ENCODE assay signal across 17 cellular contexts in genomic region chr9:114096041-114096511, GRCh38. TPM values are rescaled to one million over a fixed set of nuclear protein-coding genes. Genes with fewer than 3 reads are reported as not detected.
DNase-seq lines count a peak whose midpoint lies in the region; ATAC-seq, FAIRE-seq and TF ChIP-seq lines count a peak whose summit lies in the region.
"Had no signal": no experiment of that assay in that cellular context is flagged by ENCODE, and none has a peak within 500 bp of the region (broad histone marks: within the 10 kb centered on the region; RNA-seq: fewer than 3 reads in every experiment).

No MANE protein-coding gene starts in this region.

- H3K4me3 Mint-ChIP-seq in HFFc6: no peak overlapping the region
- H3K4me3 Mint-ChIP-seq in nephron progenitor cell: peak overlapping the region; percentile 44
- H3K4me3 Mint-ChIP-seq: T-helper 2 cell treated with Interferon-gamma antibody and Interleukin-4, amounts not matched to agents 5 μg/mL and 100 μg/mL, for 36 hours had no signal

- FAIRE-seq in H1 (lab: Jason Lieb, UNC): no peak
- FAIRE-seq: A204.1 had no signal

- H4K5ac ChIP-seq in H1 (ENCODE audit: insufficient read length, low read depth, low read length): no peak overlapping the region

- H2BK5ac ChIP-seq in H1 (ENCODE audit: low read depth, low read length): no peak overlapping the region

- DNase-seq in NCI-H82 (lab: John Stamatoyannopoulos, UW): peak; percentile 47
- DNase-seq in NCI-H82 treated with DMSO at 0.1 percent for 48 hours (lab: John Stamatoyannopoulos, UW; ENCODE audit: unreplicated experiment): no peak
- DNase-seq in HFFc6: no peak
- peak in 1 of 2 experiments; percentile 64 for DNase-seq in H1 (ENCODE audit: low read depth in 1 of 2, low spot score in 2 of 2)
- peak; percentile 43 for DNase-seq in nephron progenitor cell
- DNase-seq in stimulated activated naive CD4-positive, alpha-beta T cell (lab: John Stamatoyannopoulos, UW): no peak
- DNase-seq: DND-41; kidney glomerular epithelial cell; nucleus accumbens; stimulated activated CD4-positive, alpha-beta T cell treated with anti-CD3 and anti-CD28 coated beads, Interleukin-1b, Interleukin-23, amount 100 ng/mL, for 48 hours; stimulated activated naive CD4-positive, alpha-beta T cell treated with Interleukin-2 at 50 U/mL for 16 hours had no signal

- no peaks in the 10 kb centered on the region for H3K9me3 ChIP-seq in H1 (ENCODE audit: insufficient read depth in 2 of 2, low read depth in 1 of 2, low read length in 1 of 2)
- H3K9me3 ChIP-seq: breast epithelium had no signal

- H2AK5ac ChIP-seq in H1 (ENCODE audit: low read depth, low read length): no peak overlapping the region

- H3K79me1 ChIP-seq in H1 (ENCODE audit: low read depth, low read length): no peaks in the 10 kb centered on the region

- TF ChIP-seq CTCF in HFFc6 (IDR thresholded peaks at IDR 0.05) (peak; percentile 30; the same call in 1 of the 2 replicates), H1 (IDR thresholded peaks at IDR 0.05; ENCODE audit: control extremely low read depth in 1 of 3, insufficient read depth in 1 of 3, low read depth in 1 of 3, low read length in 3 of 3) (peak; percentile 47 to 55 (median 52)), nephron progenitor cell (IDR thresholded peaks at IDR 0.05) (peak; percentile 29)

- no peaks in the 10 kb centered on the region for H3K79me2 ChIP-seq in H1 (ENCODE audit: control insufficient read depth in 1 of 2, insufficient read depth in 2 of 2, low read length in 2 of 2)

- 78% methylated on average over 9 of the region's 9 CpGs; no CpG with 5 or more reads in 1 of the 2 experiments for WGBS in H1 (ENCODE audit: extremely low coverage in 1 of 2, insufficient coverage in 1 of 2, insufficient read length in 1 of 2, insufficient replicate concordance in 2 of 2, low coverage in 1 of 2, low lambda C conversion rate in 2 of 2, missing lambda C conversion rate in 1 of 2), 2 experiments

- H3K27me3 Mint-ChIP-seq in HFFc6 (ENCODE audit: insufficient read depth): peaks cover 29% of the 10 kb centered on the region
- H3K27me3 Mint-ChIP-seq in nephron progenitor cell (ENCODE audit: low read depth, poor library complexity): peaks cover 52% of the 10 kb centered on the region

- H3K4me3 ChIP-seq in H1 (ENCODE audit: extremely low read depth in 1 of 4, insufficient read depth in 2 of 4, low read depth in 3 of 4, low read length in 4 of 4): no peak overlapping the region
- H3K4me3 ChIP-seq: breast epithelium had no signal

- no peak overlapping the region for H2BK15ac ChIP-seq in H1 (ENCODE audit: low read length)

- peaks cover 5% of the 10 kb centered on the region; the same call in 1 of the 2 replicates for H3K23me2 ChIP-seq in H1 (ENCODE audit: low read depth, low read length)

- H3K27me3 ChIP-seq in H1 (replicated peaks in 1 of 4; ENCODE audit: control insufficient read depth in 3 of 4, extremely low read depth in 1 of 4, insufficient read depth in 3 of 4, low read length in 3 of 4): peaks cover 2 to 27% (median 19%) of the 10 kb centered on the region in 4 experiments
- H3K27me3 ChIP-seq: breast epithelium had no signal

- no peak overlapping the region for H4K91ac ChIP-seq in H1 (replicated peaks; ENCODE audit: insufficient read length, low read length)

- H3K4me2 ChIP-seq in H1 (ENCODE audit: insufficient read depth in 1 of 2, low read depth in 2 of 2, low read length in 2 of 2): no peak overlapping the region

- peak; percentile 34 to 45; a peak in 3 of 4 replicates for TF ChIP-seq RAD21 in H1 (IDR thresholded peaks at IDR 0.05 in 1 of 2, conservative IDR thresholded peaks at IDR 0.05 in 1 of 2; ENCODE audit: low read depth in 2 of 2, low read length in 2 of 2)

- H3K4me1 Mint-ChIP-seq in HFFc6 (ENCODE audit: low read depth): no peaks in the 10 kb centered on the region
- peaks cover 36% of the 10 kb centered on the region for H3K4me1 Mint-ChIP-seq in nephron progenitor cell

- peak overlapping the region; percentile 0; the same call in 1 of the 2 replicates for H4K8ac ChIP-seq in H1 (ENCODE audit: extremely low read depth, insufficient read depth, low read length)

- H2BK20ac ChIP-seq in H1 (ENCODE audit: low read length): no peak overlapping the region

- H2BK120ac ChIP-seq in H1 (replicated peaks; ENCODE audit: low read depth, low read length): no peak overlapping the region

- CTCF ChIA-PET in H1 (lab: Charles Lee; ENCODE audit: partially characterized antibody): interaction anchor here (0.7 to 5.9 kb wide), 21 partner anchors 9 to 364 kb away, joined by 3 to 144 read pairs (median 4); partner anchors contain the start of genes AMBP and COL27A1

- no peak overlapping the region for H2AFZ ChIP-seq in H1 (ENCODE audit: low read length)

- H3K36me3 ChIP-seq in H1 (ENCODE audit: control insufficient read depth in 2 of 4, insufficient read depth in 4 of 4, low read length in 3 of 4): no peaks in the 10 kb centered on the region
- H3K36me3 ChIP-seq: breast epithelium had no signal

- H3K14ac ChIP-seq in H1 (ENCODE audit: insufficient read length): no peak overlapping the region

- no peak overlapping the region for H3K4ac ChIP-seq in H1 (replicated peaks; ENCODE audit: insufficient read length, low read depth, low read length)

- H3K36me3 Mint-ChIP-seq in HFFc6 (ENCODE audit: low read depth) (no peaks in the 10 kb centered on the region), nephron progenitor cell (ENCODE audit: low read depth) (no peaks in the 10 kb centered on the region)

- TF ChIP-seq POLR2A in H1 (IDR thresholded peaks at IDR 0.05; ENCODE audit: control extremely low read depth in 1 of 2, low read depth in 2 of 2, low read length in 2 of 2): no peak

- H3K4me1 ChIP-seq in H1 (replicated peaks in 1 of 4; ENCODE audit: control insufficient read depth in 3 of 4, insufficient read depth in 4 of 4, low read length in 3 of 4): peaks cover 0 to 16% (median 10%) of the 10 kb centered on the region in 4 experiments; a peak in 6 of 7 replicates
- H3K4me1 ChIP-seq: breast epithelium had no signal

- no peak for TF ChIP-seq EP300 in H1 (IDR thresholded peaks at IDR 0.05; ENCODE audit: borderline replicate concordance in 1 of 2, low read depth in 2 of 2, low read length in 2 of 2)

- no peak overlapping the region for H3K27ac ChIP-seq in H1 (ENCODE audit: low read depth, low read length)
- H3K27ac ChIP-seq: breast epithelium had no signal

- H3K9me3 Mint-ChIP-seq in HFFc6: no peaks in the 10 kb centered on the region
- H3K9me3 Mint-ChIP-seq in nephron progenitor cell: peaks cover 5% of the 10 kb centered on the region
- H3K9me3 Mint-ChIP-seq: activated T-cell treated with anti-CD3 and anti-CD28 coated beads, Interleukin-2, amount 50 U/mL, for 72 hours; T-helper 2 cell treated with Interferon-gamma antibody and Interleukin-4, amounts not matched to agents 5 μg/mL and 100 μg/mL, for 36 hours had no signal

- ATAC-seq in HG03457 (IDR thresholded peaks at IDR 0.05; ENCODE audit: unreplicated experiment) (no peak), HG03521 (IDR thresholded peaks at IDR 0.05; ENCODE audit: unreplicated experiment) (no peak)
- ATAC-seq: activated T-cell treated with anti-CD3 and anti-CD28 coated beads, Interleukin-2, amount 50 U/mL, for 72 hours had no signal

- no peak overlapping the region for H3K18ac ChIP-seq in H1 (ENCODE audit: extremely low read depth, low read length)

- H3K23ac ChIP-seq in H1 (ENCODE audit: insufficient read length): no peak overlapping the region

- H4K20me1 ChIP-seq in H1 (replicated peaks in 1 of 2; ENCODE audit: control insufficient read depth in 1 of 2, insufficient read depth in 2 of 2, low read length in 2 of 2): no peaks in the 10 kb centered on the region

- H3K27ac Mint-ChIP-seq in HFFc6: no peak overlapping the region
- no peak overlapping the region for H3K27ac Mint-ChIP-seq in nephron progenitor cell
- H3K27ac Mint-ChIP-seq: activated T-cell treated with anti-CD3 and anti-CD28 coated beads, Interleukin-2, amount 50 U/mL, for 72 hours; T-helper 2 cell treated with Interferon-gamma antibody and Interleukin-4, amounts not matched to agents 5 μg/mL and 100 μg/mL, for 36 hours had no signal

- H3K56ac ChIP-seq in H1 (replicated peaks; ENCODE audit: insufficient read length, low read depth, low read length): no peak overlapping the region

- H2BK12ac ChIP-seq in H1 (ENCODE audit: low read depth, low read length): no peak overlapping the region

- POLR2A ChIA-PET in H1 (lab: Charles Lee; ENCODE audit: partially characterized antibody): interaction anchor here (0.8 kb wide), 1 partner anchor 195 kb away, joined by 3 read pairs; no protein-coding TSS in a partner anchor

- no peak overlapping the region for H3K9ac ChIP-seq in H1 (replicated peaks in 1 of 4; ENCODE audit: extremely low read depth in 1 of 4, low read depth in 3 of 4, low read length in 3 of 4)

RNA-seq across cellular contexts. Expression of gene KIF12, which starts 3.0 kb away (rescaled TPM):
- not detected for total RNA-seq in HFFc6 (2021; fragmentation: NEBNext Ultra II Directional; extraction: Animal tissue kit (Norgen Biotek cat#: 25700))
- total RNA-seq in H1 (2021; fragmentation: NEBNext Ultra II Directional; extraction: Animal tissue kit (Norgen Biotek cat#: 25700)): 3.4 and 3.9 TPM in 2 replicates
- polyA plus RNA-seq in H1 (2011; rRNA removed): 2.9 and 5.2 TPM in 2 replicates
- polyA plus RNA-seq in H1 (2011; cell fraction: cytosol; rRNA removed): 3.7 TPM
- 33.3 TPM for polyA plus RNA-seq in H1 (2011; cell fraction: nucleus; rRNA removed)
- 2.9 to 3.5 TPM (median 3.4 TPM) in 4 replicates for polyA plus RNA-seq in H1 (2012, experiment 1 of 2)
- 2.0 TPM for polyA plus RNA-seq in H1 (2012, experiment 2 of 2)
- 2.1 TPM for polyA plus RNA-seq in H1 (2013, experiment 1 of 2)
- 1.1 TPM for polyA plus RNA-seq in H1 (2013, experiment 2 of 2)
- polyA minus RNA-seq in H1 (2011; rRNA and poly(A)+ RNA removed): 3.6 and 4.0 TPM in 2 replicates
- polyA minus RNA-seq in H1 (2011; cell fraction: cytosol; rRNA and poly(A)+ RNA removed): 1.9 TPM
- 3.6 TPM for polyA minus RNA-seq in H1 (2011; cell fraction: nucleus; rRNA and poly(A)+ RNA removed)
- total RNA-seq: activated T-cell treated with anti-CD3 and anti-CD28 coated beads, Interleukin-2, amount 50 U/mL, for 72 hours had no signal

RNA-seq across cellular contexts. Expression of gene AMBP, which starts 18.0 kb away (rescaled TPM):
- total RNA-seq in HFFc6 (2021; fragmentation: NEBNext Ultra II Directional; extraction: Animal tissue kit (Norgen Biotek cat#: 25700)): not detected
- 3.0 and 3.1 TPM in 2 replicates for total RNA-seq in H1 (2021; fragmentation: NEBNext Ultra II Directional; extraction: Animal tissue kit (Norgen Biotek cat#: 25700))
- 4.0 and 4.9 TPM in 2 replicates for polyA plus RNA-seq in H1 (2011; rRNA removed)
- 6.0 TPM for polyA plus RNA-seq in H1 (2011; cell fraction: cytosol; rRNA removed)
- polyA plus RNA-seq in H1 (2011; cell fraction: nucleus; rRNA removed): 6.0 TPM
- 3.3 to 5.6 TPM (median 4.6 TPM) in 4 replicates for polyA plus RNA-seq in H1 (2012, experiment 1 of 2)
- polyA plus RNA-seq in H1 (2012, experiment 2 of 2): 5.3 TPM
- 6.0 TPM for polyA plus RNA-seq in H1 (2013, experiment 1 of 2)
- polyA plus RNA-seq in H1 (2013, experiment 2 of 2): 6.6 TPM
- polyA minus RNA-seq in H1 (2011; rRNA and poly(A)+ RNA removed): 1.9 and 3.4 TPM in 2 replicates
- polyA minus RNA-seq in H1 (2011; cell fraction: cytosol; rRNA and poly(A)+ RNA removed): 2.7 TPM
- polyA minus RNA-seq in H1 (2011; cell fraction: nucleus; rRNA and poly(A)+ RNA removed): 2.3 TPM
- total RNA-seq: activated T-cell treated with anti-CD3 and anti-CD28 coated beads, Interleukin-2, amount 50 U/mL, for 72 hours had no signal

RNA-seq across cellular contexts. Expression of gene COL27A1, which starts 59.3 kb away (rescaled TPM):
- 10 to 100 TPM; 22.2 to 24.1 (median 23.4) TPM for total RNA-seq in HFFc6 (2021; fragmentation: NEBNext Ultra II Directional; extraction: Animal tissue kit (Norgen Biotek cat#: 25700))
- 22.5 and 22.8 TPM in 2 replicates for total RNA-seq in H1 (2021; fragmentation: NEBNext Ultra II Directional; extraction: Animal tissue kit (Norgen Biotek cat#: 25700))
- polyA plus RNA-seq in H1 (2011; rRNA removed): 15.1 and 26.0 TPM in 2 replicates
- 17.3 TPM for polyA plus RNA-seq in H1 (2011; cell fraction: cytosol; rRNA removed)
- polyA plus RNA-seq in H1 (2011; cell fraction: nucleus; rRNA removed): 250 TPM
- polyA plus RNA-seq in H1 (2012, experiment 1 of 2): 15.6 to 20.3 TPM (median 17.3 TPM) in 4 replicates
- polyA plus RNA-seq in H1 (2012, experiment 2 of 2): 4.8 TPM
- 17.7 TPM for polyA plus RNA-seq in H1 (2013, experiment 1 of 2)
- 15.1 TPM for polyA plus RNA-seq in H1 (2013, experiment 2 of 2)
- polyA minus RNA-seq in H1 (2011; rRNA and poly(A)+ RNA removed): 12.9 and 15.0 TPM in 2 replicates
- 7.2 TPM for polyA minus RNA-seq in H1 (2011; cell fraction: cytosol; rRNA and poly(A)+ RNA removed)
- 55.6 TPM for polyA minus RNA-seq in H1 (2011; cell fraction: nucleus; rRNA and poly(A)+ RNA removed)

Comparison
In these comparisons a context has a peak if more than half of its experiments do, and no peak if none do; other contexts are left out.
1. DNase-seq: peak in NCI-H82 (single experiment) and nephron progenitor cell (single experiment); none in NCI-H82 treated with DMSO at 0.1 percent for 48 hours (single experiment), HFFc6 (single experiment) and stimulated activated naive CD4-positive, alpha-beta T cell (0 of 6).
2. Peak in every context shown above with its lines, with median percentiles within 50 percentile points of each other: CTCF ChIP-seq.